Comparison of ENCODE assay signal across 1 cellular context in genomic region chr7:134941947-134942346, GRCh38.
TF ChIP-seq lines count a peak whose summit lies in the region.

No MANE protein-coding gene starts in this region.

TF ChIP-seq in WTC11, 78 proteins besides CTCF, POLR2A, EP300 and RAD21 (continued from another document):
- no peak for TF ChIP-seq ARID4B (CRISPR knock-in tag; IDR thresholded peaks at IDR 0.05; ENCODE audit: borderline replicate concordance)
- TF ChIP-seq FOXJ3 (CRISPR knock-in tag; IDR thresholded peaks at IDR 0.05; ENCODE audit: borderline replicate concordance): no peak
- no peak for TF ChIP-seq NR3C1 (CRISPR knock-in tag; conservative IDR thresholded peaks at IDR 0.05; ENCODE audit: low read depth)
- no peak for TF ChIP-seq AR (CRISPR knock-in tag; IDR thresholded peaks at IDR 0.05)
- no peak for TF ChIP-seq SMAD3 (CRISPR knock-in tag; IDR thresholded peaks at IDR 0.05; ENCODE audit: borderline replicate concordance)
- no peak for TF ChIP-seq RORB (CRISPR knock-in tag; IDR thresholded peaks at IDR 0.05)
- no peak for TF ChIP-seq ZNF281 (CRISPR knock-in tag; IDR thresholded peaks at IDR 0.05)
- no peak for TF ChIP-seq ZNF138 (CRISPR knock-in tag; conservative IDR thresholded peaks at IDR 0.05)
- no peak for TF ChIP-seq E2F1 (CRISPR knock-in tag; IDR thresholded peaks at IDR 0.05)
- TF ChIP-seq ZBTB43 (CRISPR knock-in tag; IDR thresholded peaks at IDR 0.05): no peak
- TF ChIP-seq ZBTB21 (CRISPR knock-in tag; IDR thresholded peaks at IDR 0.05; ENCODE audit: borderline replicate concordance): no peak
TF ChIP-seq in WTC11: peak in this region for 0.
